28 cellular contexts compared by ENCODE assay signal in the genomic region with DNA sequence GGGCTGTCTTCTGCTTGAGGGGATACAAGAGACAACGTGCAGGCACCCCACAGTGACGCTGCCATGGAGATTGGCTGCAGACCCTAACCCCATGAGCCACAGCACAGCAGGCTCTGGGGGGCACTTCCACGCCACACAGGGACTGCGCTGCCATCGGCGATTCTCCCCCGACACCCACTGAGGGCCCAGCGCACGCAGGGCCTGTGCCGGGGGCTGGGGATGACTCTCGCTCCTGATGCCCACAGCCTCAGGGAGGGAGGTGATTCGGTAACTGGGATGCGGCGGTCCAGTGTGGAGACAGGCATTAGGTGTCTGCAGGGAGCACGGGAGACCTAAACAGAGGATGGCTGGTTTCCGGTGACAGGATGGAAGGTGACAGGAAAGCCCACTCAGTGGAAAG. TPM values are rescaled to one million over a fixed set of nuclear protein-coding genes. Genes with fewer than 3 reads are reported as not detected.
DNase-seq lines count a peak whose midpoint lies in the region; ATAC-seq, FAIRE-seq and TF ChIP-seq lines count a peak whose summit lies in the region.
"Had no signal": no experiment of that assay in that cellular context is flagged by ENCODE, and none has a peak within 500 bp of the region (broad histone marks: within the 10 kb centered on the region; RNA-seq: fewer than 3 reads in every experiment).

No MANE protein-coding gene starts in this region.

- H4K5ac ChIP-seq in H9 (ENCODE audit: insufficient read length, low read depth, low read length): no peak overlapping the region
- no peak overlapping the region for H4K5ac ChIP-seq in H1 (ENCODE audit: insufficient read length, low read depth, low read length)

- CTCF ChIA-PET in H1 (lab: Charles Lee; ENCODE audit: partially characterized antibody): interaction anchor here (1.7 kb wide), 1 partner anchor 172 kb away, joined by 5 read pairs; no protein-coding TSS in a partner anchor

- H3K4ac ChIP-seq in H9 (ENCODE audit: low read depth, low read length) (no peak overlapping the region), H1 (replicated peaks; ENCODE audit: insufficient read length, low read depth, low read length) (no peak overlapping the region), neuronal stem cell (ENCODE audit: low read length) (no peak overlapping the region)

- H3K4me1 Mint-ChIP-seq in H9: peaks cover 0 to 2% of the 10 kb centered on the region in 2 experiments; a peak in 1 of 4 replicates
- H3K4me1 Mint-ChIP-seq: CD14-positive monocyte; CD4-positive, alpha-beta memory T cell; CD4-positive, CD25-positive, alpha-beta regulatory T cell; CD8-positive, alpha-beta memory T cell had no signal

- no peak overlapping the region for H3K4me3 ChIP-seq in H1 (ENCODE audit: extremely low read depth in 1 of 4, insufficient read depth in 2 of 4, low read depth in 3 of 4, low read length in 4 of 4)
- H3K4me3 ChIP-seq in neuronal stem cell (ENCODE audit: low read length in 2 of 2): no peak overlapping the region
- no peak overlapping the region for H3K4me3 ChIP-seq in HAP-1
- H3K4me3 ChIP-seq: BLaER1, GM12878 had no signal

- H2BK12ac ChIP-seq in H9 (ENCODE audit: insufficient read length, low read depth, low read length) (no peak overlapping the region), H1 (ENCODE audit: low read depth, low read length) (no peak overlapping the region), neuronal stem cell (ENCODE audit: low read length) (no peak overlapping the region)

- H4K20me1 ChIP-seq in H9 (ENCODE audit: control insufficient read depth, insufficient read depth, insufficient read length) (no peaks in the 10 kb centered on the region), H1 (replicated peaks in 1 of 2; ENCODE audit: control insufficient read depth in 1 of 2, insufficient read depth in 2 of 2, low read length in 2 of 2) (no peaks in the 10 kb centered on the region)
- H4K20me1 ChIP-seq: BLaER1 had no signal

- H3K36me3 ChIP-seq in H1 (ENCODE audit: control insufficient read depth in 2 of 4, insufficient read depth in 4 of 4, low read length in 3 of 4) (no peaks in the 10 kb centered on the region), neuronal stem cell (replicated peaks in 1 of 2; ENCODE audit: control insufficient read depth in 2 of 2, insufficient read depth in 2 of 2, low read length in 2 of 2) (no peaks in the 10 kb centered on the region), HAP-1 (replicated peaks) (no peaks in the 10 kb centered on the region)
- H3K36me3 ChIP-seq: BE2C, BLaER1 had no signal

- H3K27ac Mint-ChIP-seq in H9: peak overlapping the region in 1 of 3 experiments; percentile 47; a peak in 1 of 7 replicates
- H3K27ac Mint-ChIP-seq: CD14-positive monocyte; CD4-positive, alpha-beta memory T cell; CD4-positive, CD25-positive, alpha-beta regulatory T cell; CD8-positive, alpha-beta memory T cell had no signal

- FAIRE-seq in H1 (lab: Jason Lieb, UNC) (no peak), urothelium cell line (lab: Jason Lieb, UNC) (peak; percentile 23)
- FAIRE-seq: A204.1, GM12878, GM12892, GM18507, GM19239 had no signal

- H2BK5ac ChIP-seq in H9 (ENCODE audit: insufficient read length, low read length) (no peak overlapping the region), H1 (ENCODE audit: low read depth, low read length) (no peak overlapping the region), neuronal stem cell (ENCODE audit: low read length) (no peak overlapping the region)

- H3K56ac ChIP-seq in H9 (ENCODE audit: insufficient read length, low read depth, low read length): no peak overlapping the region
- H3K56ac ChIP-seq in H1 (replicated peaks; ENCODE audit: insufficient read length, low read depth, low read length): no peak overlapping the region

- no peak for DNase-seq in H9
- no peak for DNase-seq in H1 (ENCODE audit: low read depth in 1 of 2, low spot score in 2 of 2)
- DNase-seq in neuronal stem cell (ENCODE audit: low spot score): no peak
- no peak for DNase-seq in urothelium cell line (ENCODE audit: low spot score)
- DNase-seq in pons (ENCODE audit: low spot score): no peak
- no peak for DNase-seq in DMS153 treated with DMSO at 0.1 percent for 48 hours (lab: John Stamatoyannopoulos, UW; ENCODE audit: unreplicated experiment)
- no peak for DNase-seq in HAP-1 (ENCODE audit: low spot score in 2 of 2)
- DNase-seq: 8988T; ACHN; BE2C; C1 segment of cervical spinal cord; CD4-positive, alpha-beta memory T cell; CD4-positive, CD25-positive, alpha-beta regulatory T cell; CD8-positive, alpha-beta memory T cell; COR-L47; DMS53; DMS79; DND-41; EL; GDM1 had no signal

- H3K9me3 Mint-ChIP-seq in H9: no peaks in the 10 kb centered on the region
- H3K9me3 Mint-ChIP-seq: CD4-positive, alpha-beta memory T cell; CD4-positive, CD25-positive, alpha-beta regulatory T cell; CD8-positive, alpha-beta memory T cell had no signal

- TF ChIP-seq EP300 in H1 (IDR thresholded peaks at IDR 0.05; ENCODE audit: borderline replicate concordance in 1 of 2, low read depth in 2 of 2, low read length in 2 of 2): no peak

- no peak overlapping the region for H3K4me2 ChIP-seq in H9 (ENCODE audit: insufficient read depth, insufficient read length, low read length)
- no peak overlapping the region for H3K4me2 ChIP-seq in H1 (ENCODE audit: insufficient read depth in 1 of 2, low read depth in 2 of 2, low read length in 2 of 2)
- H3K4me2 ChIP-seq in neuronal stem cell (ENCODE audit: insufficient read depth, low read length, poor library complexity, severe bottlenecking): no peak overlapping the region
- H3K4me2 ChIP-seq: BLaER1 had no signal

- H3K27me3 Mint-ChIP-seq in H9 (ENCODE audit: low read depth): peaks cover 6% of the 10 kb centered on the region

- H2BK20ac ChIP-seq in H9 (ENCODE audit: low read depth, low read length, poor library complexity, severe bottlenecking): no peak overlapping the region
- H2BK20ac ChIP-seq in H1 (ENCODE audit: low read length): no peak overlapping the region

- H3K79me1 ChIP-seq in H9 (ENCODE audit: insufficient read depth, low read depth, low read length, poor library complexity, severe bottlenecking) (no peaks in the 10 kb centered on the region), H1 (ENCODE audit: low read depth, low read length) (no peaks in the 10 kb centered on the region), neuronal stem cell (ENCODE audit: low read depth, low read length) (no peaks in the 10 kb centered on the region)

- H4K8ac ChIP-seq in H9 (replicated peaks; ENCODE audit: insufficient read length, low read depth, low read length) (no peak overlapping the region), H1 (ENCODE audit: extremely low read depth, insufficient read depth, low read length) (peak overlapping the region; percentile 57; the same call in 1 of the 2 replicates), neuronal stem cell (ENCODE audit: low read depth, low read length) (no peak overlapping the region)

- H3K4me3 Mint-ChIP-seq in H9: no peak overlapping the region
- H3K4me3 Mint-ChIP-seq: CD14-positive monocyte; CD4-positive, alpha-beta memory T cell; CD4-positive, CD25-positive, alpha-beta regulatory T cell; CD8-positive, alpha-beta memory T cell had no signal

- H2AFZ ChIP-seq in H9 (ENCODE audit: low read length) (no peak overlapping the region), H1 (ENCODE audit: low read length) (no peak overlapping the region), neuronal stem cell (ENCODE audit: low read length) (no peak overlapping the region)

- TF ChIP-seq RAD21 in H1 (IDR thresholded peaks at IDR 0.05 in 1 of 2, conservative IDR thresholded peaks at IDR 0.05 in 1 of 2; ENCODE audit: low read depth in 2 of 2, low read length in 2 of 2): no peak

- H3K27ac ChIP-seq in H9 (ENCODE audit: insufficient read length, low read depth, low read length) (no peak overlapping the region), H1 (ENCODE audit: low read depth, low read length) (no peak overlapping the region), neuronal stem cell (replicated peaks; ENCODE audit: low read length) (no peak overlapping the region)
- H3K27ac ChIP-seq: BLaER1 had no signal

- H3K4me1 ChIP-seq in H9 (ENCODE audit: insufficient read depth, low read length) (no peaks in the 10 kb centered on the region), H1 (replicated peaks in 1 of 4; ENCODE audit: control insufficient read depth in 3 of 4, insufficient read depth in 4 of 4, low read length in 3 of 4) (no peaks in the 10 kb centered on the region), neuronal stem cell (ENCODE audit: control insufficient read depth in 2 of 2, insufficient read depth in 1 of 2, low read depth in 1 of 2, low read length in 2 of 2) (peaks cover 1 to 3% of the 10 kb centered on the region in 2 donors), HAP-1 (no peaks in the 10 kb centered on the region)
- H3K4me1 ChIP-seq: BE2C, BLaER1 had no signal

- no peaks in the 10 kb centered on the region for H3K9me3 ChIP-seq in H9 (ENCODE audit: control insufficient read depth, low read depth, low read length)
- no peaks in the 10 kb centered on the region for H3K9me3 ChIP-seq in H1 (ENCODE audit: insufficient read depth in 2 of 2, low read depth in 1 of 2, low read length in 1 of 2)
- H3K9me3 ChIP-seq in neuronal stem cell (replicated peaks in 1 of 2; ENCODE audit: control insufficient read depth in 2 of 2, insufficient read depth in 1 of 2, low read depth in 1 of 2, low read length in 2 of 2): no peaks in the 10 kb centered on the region
- no peaks in the 10 kb centered on the region for H3K9me3 ChIP-seq in HAP-1
- H3K9me3 ChIP-seq: BE2C, BLaER1 had no signal

- no peaks in the 10 kb centered on the region for H3K36me3 Mint-ChIP-seq in H9 (ENCODE audit: insufficient read depth in 1 of 3, low read depth in 3 of 3)
- H3K36me3 Mint-ChIP-seq: CD14-positive monocyte; CD4-positive, alpha-beta memory T cell; CD4-positive, CD25-positive, alpha-beta regulatory T cell; CD8-positive, alpha-beta memory T cell had no signal

- no peaks in the 10 kb centered on the region for H3K79me2 ChIP-seq in H9 (ENCODE audit: insufficient read depth, low read length)
- no peaks in the 10 kb centered on the region for H3K79me2 ChIP-seq in H1 (ENCODE audit: control insufficient read depth in 1 of 2, insufficient read depth in 2 of 2, low read length in 2 of 2)

- H3K23ac ChIP-seq in H9 (ENCODE audit: insufficient read length, low read depth, low read length) (no peak overlapping the region), H1 (ENCODE audit: insufficient read length) (no peak overlapping the region), neuronal stem cell (ENCODE audit: low read depth, low read length, poor library complexity) (no peak overlapping the region)

- no peak overlapping the region for H3K9ac ChIP-seq in H9 (ENCODE audit: extremely low read depth, insufficient read length, low read length)
- no peak overlapping the region for H3K9ac ChIP-seq in H1 (replicated peaks in 1 of 4; ENCODE audit: extremely low read depth in 1 of 4, low read depth in 3 of 4, low read length in 3 of 4)
- H3K9ac ChIP-seq in neuronal stem cell (ENCODE audit: low read depth, low read length, poor library complexity): peak overlapping the region; percentile 38
- H3K9ac ChIP-seq: BLaER1 had no signal

- WGBS in H9 (ENCODE audit: extremely low coverage, insufficient read length, low lambda C conversion rate): no CpG with 5 or more reads among the region's 16 CpGs
- WGBS in H1 (ENCODE audit: extremely low coverage in 1 of 2, insufficient coverage in 1 of 2, insufficient read length in 1 of 2, insufficient replicate concordance in 2 of 2, low coverage in 1 of 2, low lambda C conversion rate in 2 of 2, missing lambda C conversion rate in 1 of 2), 2 experiments: 92% methylated on average over 16 of the region's 16 CpGs; no CpG with 5 or more reads in 1 of the 2 experiments
- no CpG with 5 or more reads among the region's 16 CpGs for WGBS in neuronal stem cell (ENCODE audit: extremely low coverage in 2 of 2, insufficient read length in 2 of 2, insufficient replicate concordance in 1 of 2), 2 donors

- no peak overlapping the region for H3K18ac ChIP-seq in H9 (ENCODE audit: insufficient read length, low read depth, low read length)
- no peak overlapping the region for H3K18ac ChIP-seq in H1 (ENCODE audit: extremely low read depth, low read length)
- peak overlapping the region; percentile 5 for H3K18ac ChIP-seq in neuronal stem cell (ENCODE audit: low read length)

- TF ChIP-seq CTCF in H9 (conservative IDR thresholded peaks at IDR 0.05) (no peak), H1 (IDR thresholded peaks at IDR 0.05; ENCODE audit: control extremely low read depth in 1 of 3, insufficient read depth in 1 of 3, low read depth in 1 of 3, low read length in 3 of 3) (no peak)

- H3K27me3 ChIP-seq in H9 (ENCODE audit: insufficient read depth, low read length) (peaks cover 2% of the 10 kb centered on the region; the same call in 1 of the 2 replicates), H1 (replicated peaks in 1 of 4; ENCODE audit: control insufficient read depth in 3 of 4, extremely low read depth in 1 of 4, insufficient read depth in 3 of 4, low read length in 3 of 4) (no peaks in the 10 kb centered on the region), neuronal stem cell (ENCODE audit: control insufficient read depth in 3 of 3, insufficient read depth in 3 of 3, low read depth in 1 of 3, low read length in 3 of 3) (no peaks in the 10 kb centered on the region), HAP-1 (ENCODE audit: low read depth) (peaks cover 18% of the 10 kb centered on the region)
- H3K27me3 ChIP-seq: BE2C, BLaER1 had no signal

- H3T11ph ChIP-seq in H9 (ENCODE audit: low read length): no peak overlapping the region

- no peak overlapping the region for H4K91ac ChIP-seq in H9 (ENCODE audit: insufficient read length, low read depth, low read length)
- no peak overlapping the region for H4K91ac ChIP-seq in H1 (replicated peaks; ENCODE audit: insufficient read length, low read length)
- H4K91ac ChIP-seq in neuronal stem cell (ENCODE audit: low read depth, low read length, poor library complexity): no peak overlapping the region

- H2AK5ac ChIP-seq in H9 (ENCODE audit: insufficient read length, low read length): no peak overlapping the region
- no peak overlapping the region for H2AK5ac ChIP-seq in H1 (ENCODE audit: low read depth, low read length)
- H2AK5ac ChIP-seq in neuronal stem cell (ENCODE audit: low read depth, low read length): no peak overlapping the region

- no peak overlapping the region for H2BK15ac ChIP-seq in H9 (ENCODE audit: low read depth, low read length)
- H2BK15ac ChIP-seq in H1 (ENCODE audit: low read length): no peak overlapping the region
- no peak overlapping the region for H2BK15ac ChIP-seq in neuronal stem cell (ENCODE audit: low read length)

- H2BK120ac ChIP-seq in H9 (ENCODE audit: low read depth, low read length, poor library complexity, severe bottlenecking) (no peak overlapping the region), H1 (replicated peaks; ENCODE audit: low read depth, low read length) (no peak overlapping the region), neuronal stem cell (ENCODE audit: low read depth, low read length) (no peak overlapping the region)

- no peak for ATAC-seq in GM21825 (IDR thresholded peaks at IDR 0.05; ENCODE audit: unreplicated experiment)
- ATAC-seq: GM12878 had no signal

- no peak for TF ChIP-seq POLR2A in H1 (IDR thresholded peaks at IDR 0.05; ENCODE audit: control extremely low read depth in 1 of 2, low read depth in 2 of 2, low read length in 2 of 2)

- POLR2A ChIA-PET in H1 (lab: Charles Lee; ENCODE audit: partially characterized antibody): no interaction called here

- H3K14ac ChIP-seq in H9 (ENCODE audit: insufficient read depth, low read length) (peak overlapping the region; percentile 28; the same call in 1 of the 2 replicates), H1 (ENCODE audit: insufficient read length) (no peak overlapping the region), neuronal stem cell (ENCODE audit: low read length) (peak overlapping the region; percentile 12)

- H3K23me2 ChIP-seq in H9 (ENCODE audit: insufficient read length, low read depth, low read length, poor library complexity, severe bottlenecking) (no peaks in the 10 kb centered on the region), H1 (ENCODE audit: low read depth, low read length) (no peaks in the 10 kb centered on the region)

- in situ Hi-C loops in HAP-1 (cut with MboI; ENCODE audit: low sequenced_read_pairs): no loop called here

RNA-seq across cellular contexts. Expression of a gene that starts 37.8 kb away (rescaled TPM):
- total RNA-seq in H9 (2021): 0.20 and 0.31 TPM in 2 replicates
- 1.5 and 1.7 TPM in 2 replicates for total RNA-seq in H1 (2021; fragmentation: NEBNext Ultra II Directional; extraction: Animal tissue kit (Norgen Biotek cat#: 25700))
- 0.32 and 0.57 TPM in 2 replicates for polyA plus RNA-seq in H1 (2011; rRNA removed)
- 0.45 TPM for polyA plus RNA-seq in H1 (2011; cell fraction: cytosol; rRNA removed)
- 0.86 TPM for polyA plus RNA-seq in H1 (2011; cell fraction: nucleus; rRNA removed)
- polyA plus RNA-seq in H1 (2012, experiment 1 of 2): 0.43 to 0.66 TPM (median 0.55 TPM) in 4 replicates
- polyA plus RNA-seq in H1 (2012, experiment 2 of 2): 0.04 TPM
- polyA plus RNA-seq in H1 (2013, experiment 1 of 2): 0.47 TPM
- 0.44 TPM for polyA plus RNA-seq in H1 (2013, experiment 2 of 2)
- polyA minus RNA-seq in H1 (2011; rRNA and poly(A)+ RNA removed): 1.1 and 1.7 TPM in 2 replicates
- 0.95 TPM for polyA minus RNA-seq in H1 (2011; cell fraction: cytosol; rRNA and poly(A)+ RNA removed)
- polyA minus RNA-seq in H1 (2011; cell fraction: nucleus; rRNA and poly(A)+ RNA removed): 1.3 TPM
- polyA plus RNA-seq in neuronal stem cell (2013, experiment 1 of 2): 0.49 TPM
- polyA plus RNA-seq in neuronal stem cell (2013, experiment 2 of 2): 0.48 TPM
- total RNA-seq: CD4-positive, CD25-positive, alpha-beta regulatory T cell had no signal
- polyA plus RNA-seq: CD14-positive monocyte had no signal
